In genomic region chr17:63445065-63445464, GRCh38 we compare ENCODE assay signal across 8 cellular contexts. TPM values are rescaled to one million over a fixed set of nuclear protein-coding genes. Genes with fewer than 3 reads are reported as not detected.
DNase-seq lines count a peak whose midpoint lies in the region; ATAC-seq and TF ChIP-seq lines count a peak whose summit lies in the region.

No MANE protein-coding gene starts in this region.

- no peaks in the 10 kb centered on the region for H3K27me3 ChIP-seq in GM06990 (replicated peaks; ENCODE audit: control insufficient read depth, insufficient read depth, low read length)
- no peaks in the 10 kb centered on the region for H3K27me3 ChIP-seq in OCI-LY3 (ENCODE audit: low read depth, low read length)

- H4K20me1 ChIP-seq in OCI-LY3 (ENCODE audit: insufficient read depth, low read length): no peaks in the 10 kb centered on the region

- H3K27ac Mint-ChIP-seq in endothelial cell (ENCODE audit: unreplicated experiment) (peak overlapping the region; percentile 40), osteocyte (ENCODE audit: unreplicated experiment) (no peak overlapping the region)

- H3K4me1 Mint-ChIP-seq in endothelial cell (ENCODE audit: unreplicated experiment): peaks cover 52% of the 10 kb centered on the region
- peaks cover 15% of the 10 kb centered on the region for H3K4me1 Mint-ChIP-seq in osteocyte (ENCODE audit: unreplicated experiment)

- DNase-seq in GM06990 (ENCODE audit: extremely low read depth, insufficient read length): no peak
- no peak for DNase-seq in endothelial cell (ENCODE audit: low spot score)
- no peak for DNase-seq in osteocyte (ENCODE audit: extremely low spot score, unreplicated experiment)
- no peak for DNase-seq in glomerular visceral epithelial cell (ENCODE audit: extremely low spot score)
- no peak for DNase-seq in NCI-H1694 treated with DMSO at 0.1 percent for 48 hours (lab: John Stamatoyannopoulos, UW)

- H3K9ac ChIP-seq in OCI-LY3 (ENCODE audit: low read length): peak overlapping the region; percentile 79; the same call in 1 of the 2 replicates

- no peaks in the 10 kb centered on the region for H3K36me3 ChIP-seq in GM06990 (ENCODE audit: control insufficient read depth, insufficient read depth, low read length)
- H3K36me3 ChIP-seq in OCI-LY3 (replicated peaks; ENCODE audit: low read depth, low read length): no peaks in the 10 kb centered on the region

- peaks cover 27% of the 10 kb centered on the region for H3K27me3 Mint-ChIP-seq in endothelial cell (ENCODE audit: unreplicated experiment)
- H3K27me3 Mint-ChIP-seq in osteocyte (ENCODE audit: unreplicated experiment): peaks cover 4% of the 10 kb centered on the region

- H3K4me1 ChIP-seq in OCI-LY3 (ENCODE audit: low read length): peaks cover 9% of the 10 kb centered on the region

- TF ChIP-seq CTCF in GM06990 (IDR thresholded peaks at IDR 0.05; ENCODE audit: insufficient read depth, low read length, poor library complexity, severe bottlenecking) (no peak), OCI-LY3 (IDR thresholded peaks at IDR 0.05; ENCODE audit: low read depth, low read length) (no peak), endothelial cell (IDR thresholded peaks at IDR 0.05; ENCODE audit: unreplicated experiment) (no peak), osteocyte (IDR thresholded peaks at IDR 0.05) (no peak)

- H3K36me3 Mint-ChIP-seq in endothelial cell (ENCODE audit: low read depth, unreplicated experiment) (peaks cover 2% of the 10 kb centered on the region), osteocyte (ENCODE audit: unreplicated experiment) (no peaks in the 10 kb centered on the region)

- H3K4me3 Mint-ChIP-seq in endothelial cell (ENCODE audit: unreplicated experiment): peak overlapping the region; percentile 87
- H3K4me3 Mint-ChIP-seq in osteocyte (ENCODE audit: unreplicated experiment): peak overlapping the region; percentile 68

- H3K9me3 ChIP-seq in OCI-LY3 (ENCODE audit: insufficient read depth, low read length): no peaks in the 10 kb centered on the region

- H3K4me2 ChIP-seq in OCI-LY3 (ENCODE audit: low read length): peak overlapping the region; percentile 97

- ATAC-seq in HG03097 (IDR thresholded peaks at IDR 0.05; ENCODE audit: low FRiP score, unreplicated experiment) (no peak), GM19397 (IDR thresholded peaks at IDR 0.05; ENCODE audit: unreplicated experiment) (no peak)

- H3K27ac ChIP-seq in OCI-LY3 (ENCODE audit: low read length): no peak overlapping the region

- no peak overlapping the region for H2AFZ ChIP-seq in OCI-LY3 (ENCODE audit: low read depth, low read length)

- no peaks in the 10 kb centered on the region for H3K79me2 ChIP-seq in OCI-LY3 (ENCODE audit: low read length)

- H3K9me3 Mint-ChIP-seq in endothelial cell (ENCODE audit: unreplicated experiment) (no peaks in the 10 kb centered on the region), osteocyte (ENCODE audit: unreplicated experiment) (no peaks in the 10 kb centered on the region)

- H3K4me3 ChIP-seq in GM06990 (replicated peaks; ENCODE audit: low read depth, low read length) (peak overlapping the region; percentile 44), OCI-LY3 (ENCODE audit: low read length) (peak overlapping the region; percentile 96)

RNA-seq across cellular contexts. Expression of gene CYB561, which starts 1.0 kb away (rescaled TPM):
- 57.3 TPM for total RNA-seq in endothelial cell (ENCODE audit: unreplicated experiment)
- 5.7 and 6.1 TPM in 2 replicates for total RNA-seq in osteocyte

RNA-seq across cellular contexts. Expression of gene ACE, which starts 31.8 kb away (rescaled TPM):
- total RNA-seq in endothelial cell (ENCODE audit: unreplicated experiment) (44.8 TPM), osteocyte (0.91 and 1.1 TPM in 2 replicates)

Comparison
In these comparisons a context has a peak if more than half of its experiments do, and no peak if none do; other contexts are left out.
1. RNA of gene ACE, which starts 31.8 kb away (total RNA-seq): 44.8 TPM in endothelial cell (single experiment); 0.91 to 1.1 TPM in osteocyte; every median in the first group is over 10 times any median in the second.